29 cellular contexts compared by ENCODE assay signal in genomic region chr12:68761901-68762630, GRCh38. TPM values are rescaled to one million over a fixed set of nuclear protein-coding genes. Genes with fewer than 3 reads are reported as not detected.
DNase-seq lines count a peak whose midpoint lies in the region; ATAC-seq, FAIRE-seq and TF ChIP-seq lines count a peak whose summit lies in the region.
"Had no signal": no experiment of that assay in that cellular context is flagged by ENCODE, and none has a peak within 500 bp of the region (broad histone marks: within the 10 kb centered on the region; RNA-seq: fewer than 3 reads in every experiment).

No MANE protein-coding gene starts in this region.

- no peaks in the 10 kb centered on the region for H3K79me2 ChIP-seq in H1 (ENCODE audit: control insufficient read depth in 1 of 2, insufficient read depth in 2 of 2, low read length in 2 of 2)

- TF ChIP-seq RAD21 in H1 (IDR thresholded peaks at IDR 0.05 in 1 of 2, conservative IDR thresholded peaks at IDR 0.05 in 1 of 2; ENCODE audit: low read depth in 2 of 2, low read length in 2 of 2): no peak

- H3K56ac ChIP-seq in H1 (replicated peaks; ENCODE audit: insufficient read length, low read depth, low read length): no peak overlapping the region

- H3K23me2 ChIP-seq in H1 (ENCODE audit: low read depth, low read length): no peaks in the 10 kb centered on the region

- H4K20me1 ChIP-seq in H1 (replicated peaks in 1 of 2; ENCODE audit: control insufficient read depth in 1 of 2, insufficient read depth in 2 of 2, low read length in 2 of 2): peaks cover 0 to 2% of the 10 kb centered on the region in 2 experiments

- TF ChIP-seq POLR2A in H1 (IDR thresholded peaks at IDR 0.05; ENCODE audit: control extremely low read depth in 1 of 2, low read depth in 2 of 2, low read length in 2 of 2): no peak
- no peak for TF ChIP-seq POLR2A in spleen (IDR thresholded peaks at IDR 0.05)

- DNase-seq in CD4-positive, alpha-beta memory T cell: no peak
- DNase-seq in MG63 (peak; percentile 2), H1 (ENCODE audit: low read depth in 1 of 2, low spot score in 2 of 2) (no peak), spleen (peak; percentile 58)
- no peak for DNase-seq in stimulated activated CD8-positive, alpha-beta memory T cell treated with anti-CD3 and anti-CD28 coated beads, Interleukin-4, amount 100 ng/mL, for 48 hours
- DNase-seq: activated CD4-positive, alpha-beta T cell treated with anti-CD3 and anti-CD28 coated beads, Interleukin-2, amount 50 U/mL, for 48 hours; activated CD4-positive, CD25-positive, alpha-beta regulatory T cell treated with anti-CD3 and anti-CD28 coated beads, Interleukin-2, amount 50 U/mL, for 72 hours; activated CD8-positive, alpha-beta memory T cell treated with anti-CD3 and anti-CD28 coated beads, Interleukin-2, amount 50 U/mL, for 48 hours; Caco-2; colonic mucosa; DMS53; effector CD4-positive, alpha-beta T cell; GDM1; GM23248; hypothalamus; left colon; mesenchymal stem cell; NCI-H1105; NCI-H1930; NCI-H2171 treated with DMSO at 0.1 percent for 48 hours; NCI-H510A treated with DMSO at 0.1 percent for 48 hours; OCI-M1; right cardiac atrium; stimulated activated CD4-positive, alpha-beta T cell treated with anti-CD3 and anti-CD28 coated beads, Interleukin-2, amount 100 ng/mL, for 48 hours had no signal

- H3K4me1 ChIP-seq in CD4-positive, alpha-beta memory T cell (ENCODE audit: insufficient read depth, low read length): no peaks in the 10 kb centered on the region
- H3K4me1 ChIP-seq in H1 (replicated peaks in 1 of 4; ENCODE audit: control insufficient read depth in 3 of 4, insufficient read depth in 4 of 4, low read length in 3 of 4) (no peaks in the 10 kb centered on the region), spleen (no peaks in the 10 kb centered on the region)
- H3K4me1 ChIP-seq: ascending aorta, Caco-2, colonic mucosa, tibial nerve had no signal

- ATAC-seq in HG02870 (IDR thresholded peaks at IDR 0.05; ENCODE audit: unreplicated experiment): no peak
- ATAC-seq in GM18868 (IDR thresholded peaks at IDR 0.05; ENCODE audit: unreplicated experiment): no peak
- ATAC-seq: left colon had no signal

- H3K79me1 ChIP-seq in H1 (ENCODE audit: low read depth, low read length): no peaks in the 10 kb centered on the region

- CTCF ChIA-PET in CD4-positive, alpha-beta memory T cell (lab: Charles Lee; ENCODE audit: partially characterized antibody): no interaction called here
- CTCF ChIA-PET in H1 (lab: Charles Lee; ENCODE audit: partially characterized antibody): interaction anchor here (0.5 kb wide), 1 partner anchor 78 kb away, joined by 3 read pairs; no protein-coding TSS in a partner anchor

- H3K14ac ChIP-seq in H1 (ENCODE audit: insufficient read length): no peak overlapping the region

- H3K27me3 ChIP-seq in CD4-positive, alpha-beta memory T cell (ENCODE audit: insufficient read depth, low read length): no peaks in the 10 kb centered on the region
- H3K27me3 ChIP-seq in MG63 (no peaks in the 10 kb centered on the region), H1 (replicated peaks in 1 of 4; ENCODE audit: control insufficient read depth in 3 of 4, extremely low read depth in 1 of 4, insufficient read depth in 3 of 4, low read length in 3 of 4) (no peaks in the 10 kb centered on the region), spleen (replicated peaks in 1 of 7) (no peaks in the 10 kb centered on the region)
- H3K27me3 ChIP-seq: ascending aorta, colonic mucosa, tibial nerve had no signal

- H3K4ac ChIP-seq in H1 (replicated peaks; ENCODE audit: insufficient read length, low read depth, low read length): no peak overlapping the region

- H3K27ac ChIP-seq in CD4-positive, alpha-beta memory T cell (ENCODE audit: low read depth, low read length): no peak overlapping the region
- H3K27ac ChIP-seq in H1 (ENCODE audit: low read depth, low read length): no peak overlapping the region
- no peak overlapping the region for H3K27ac ChIP-seq in spleen
- H3K27ac ChIP-seq: ascending aorta, colonic mucosa, GM23248, tibial nerve had no signal

- WGBS in H1 (ENCODE audit: extremely low coverage in 1 of 2, insufficient coverage in 1 of 2, insufficient read length in 1 of 2, insufficient replicate concordance in 2 of 2, low coverage in 1 of 2, low lambda C conversion rate in 2 of 2, missing lambda C conversion rate in 1 of 2), 2 experiments: 89% methylated on average over 8 of the region's 8 CpGs; no CpG with 5 or more reads in 1 of the 2 experiments
- 86 to 93% (median 91%) methylated on average over 8 of the region's 8 CpGs for WGBS in spleen, 5 donors

- no peak overlapping the region for H2AK5ac ChIP-seq in H1 (ENCODE audit: low read depth, low read length)

- no peak overlapping the region for H3K4me2 ChIP-seq in H1 (ENCODE audit: insufficient read depth in 1 of 2, low read depth in 2 of 2, low read length in 2 of 2)

- H3K9ac ChIP-seq in H1 (replicated peaks in 1 of 4; ENCODE audit: extremely low read depth in 1 of 4, low read depth in 3 of 4, low read length in 3 of 4): no peak overlapping the region
- H3K9ac ChIP-seq: GM23248 had no signal

- no peak overlapping the region for H2BK15ac ChIP-seq in H1 (ENCODE audit: low read length)

- no peak overlapping the region for H3K18ac ChIP-seq in H1 (ENCODE audit: extremely low read depth, low read length)

- peaks cover 4% of the 10 kb centered on the region for H3K36me3 ChIP-seq in CD4-positive, alpha-beta memory T cell (ENCODE audit: insufficient read depth, low read length)
- H3K36me3 ChIP-seq in MG63 (peaks cover 6% of the 10 kb centered on the region), H1 (ENCODE audit: control insufficient read depth in 2 of 4, insufficient read depth in 4 of 4, low read length in 3 of 4) (peaks cover 0 to 18% (median under 1%) of the 10 kb centered on the region in 4 experiments; a peak in 3 of 8 replicates), spleen (peaks cover 0 to 99% (median 22%) of the 10 kb centered on the region in 6 donors)
- H3K36me3 ChIP-seq: colonic mucosa had no signal

- no peak for FAIRE-seq in H1 (lab: Jason Lieb, UNC)

- H3K4me3 Mint-ChIP-seq in CD4-positive, alpha-beta memory T cell: peak overlapping the region in 1 of 8 donors; percentile 2
- H3K4me3 Mint-ChIP-seq: activated naive CD8-positive, alpha-beta T cell had no signal

- H3K23ac ChIP-seq in H1 (ENCODE audit: insufficient read length): no peak overlapping the region

- no peak overlapping the region for H2AFZ ChIP-seq in H1 (ENCODE audit: low read length)
- H2AFZ ChIP-seq: GM23248 had no signal

- no peak overlapping the region for H2BK5ac ChIP-seq in H1 (ENCODE audit: low read depth, low read length)

- H3K9me3 ChIP-seq in CD4-positive, alpha-beta memory T cell (ENCODE audit: control insufficient read depth in 1 of 2, low read length in 2 of 2): no peaks in the 10 kb centered on the region
- no peaks in the 10 kb centered on the region for H3K9me3 ChIP-seq in MG63
- no peaks in the 10 kb centered on the region for H3K9me3 ChIP-seq in H1 (ENCODE audit: insufficient read depth in 2 of 2, low read depth in 1 of 2, low read length in 1 of 2)
- no peaks in the 10 kb centered on the region for H3K9me3 ChIP-seq in spleen
- H3K9me3 ChIP-seq: ascending aorta, Caco-2, colonic mucosa, tibial nerve had no signal

- peaks cover 42 to 57% of the 10 kb centered on the region in 2 donors for H3K36me3 Mint-ChIP-seq in CD4-positive, alpha-beta memory T cell

- H4K5ac ChIP-seq in H1 (ENCODE audit: insufficient read length, low read depth, low read length): no peak overlapping the region

- H4K91ac ChIP-seq in H1 (replicated peaks; ENCODE audit: insufficient read length, low read length): no peak overlapping the region

- H3K4me1 Mint-ChIP-seq in CD4-positive, alpha-beta memory T cell: no peaks in the 10 kb centered on the region

- TF ChIP-seq CTCF in H1 (IDR thresholded peaks at IDR 0.05; ENCODE audit: control extremely low read depth in 1 of 3, insufficient read depth in 1 of 3, low read depth in 1 of 3, low read length in 3 of 3) (no peak), spleen (IDR thresholded peaks at IDR 0.05 in 8 of 11, conservative IDR thresholded peaks at IDR 0.05 in 3 of 11) (no peak)

- no peaks in the 10 kb centered on the region for H3K9me3 Mint-ChIP-seq in CD4-positive, alpha-beta memory T cell

- no peak overlapping the region for H2BK12ac ChIP-seq in H1 (ENCODE audit: low read depth, low read length)

- H2BK20ac ChIP-seq in H1 (ENCODE audit: low read length): no peak overlapping the region

- H4K8ac ChIP-seq in H1 (ENCODE audit: extremely low read depth, insufficient read depth, low read length): peak overlapping the region; percentile 62; the same call in 1 of the 2 replicates

- peak overlapping the region in 4 of 7 donors; percentile 5 to 75 (median 22) for H3K27ac Mint-ChIP-seq in CD4-positive, alpha-beta memory T cell

- H3K4me3 ChIP-seq in CD4-positive, alpha-beta memory T cell (ENCODE audit: low read length in 2 of 2): no peak overlapping the region
- H3K4me3 ChIP-seq in MG63 (no peak overlapping the region), H1 (ENCODE audit: extremely low read depth in 1 of 4, insufficient read depth in 2 of 4, low read depth in 3 of 4, low read length in 4 of 4) (no peak overlapping the region), spleen (no peak overlapping the region)
- H3K4me3 ChIP-seq: ascending aorta, colonic mucosa, GM23248, tibial nerve had no signal

- H2BK120ac ChIP-seq in H1 (replicated peaks; ENCODE audit: low read depth, low read length): no peak overlapping the region

- TF ChIP-seq EP300 in H1 (IDR thresholded peaks at IDR 0.05; ENCODE audit: borderline replicate concordance in 1 of 2, low read depth in 2 of 2, low read length in 2 of 2): no peak

- POLR2A ChIA-PET in CD4-positive, alpha-beta memory T cell (lab: Charles Lee; ENCODE audit: partially characterized antibody): no interaction called here
- POLR2A ChIA-PET in H1 (lab: Charles Lee; ENCODE audit: partially characterized antibody): interaction anchor here (0.8 to 1.9 kb wide), 3 partner anchors 9 to 25 kb away, joined by 3 to 6 read pairs (median 3); no protein-coding TSS in a partner anchor

- intact Hi-C loops in CD4-positive, alpha-beta memory T cell (cut with micrococcal nuclease): no loop called here
- intact Hi-C loops in spleen (cut with DNase I; ENCODE audit: low total_unique reads): no loop called here

- no peaks in the 10 kb centered on the region for H3K27me3 Mint-ChIP-seq in CD4-positive, alpha-beta memory T cell
- H3K27me3 Mint-ChIP-seq: activated naive CD8-positive, alpha-beta T cell had no signal

RNA-seq across cellular contexts. Expression of gene SLC35E3, which starts 16.1 kb away (rescaled TPM):
- total RNA-seq in CD4-positive, alpha-beta memory T cell: 10 to 100 TPM in 1 of 2 experiments, 1 to 10 TPM in 1; 8.2 to 11.5 TPM
- polyA plus RNA-seq in CD4-positive, alpha-beta memory T cell: 1 to 10 TPM; 6.1 to 7.7 TPM
- total RNA-seq in MG63 (2014; rRNA removed; shearing (Covaris generic); ENCODE audit: low replicate concordance): 0.99 and 2.2 TPM in 2 replicates
- total RNA-seq in H1 (2021; fragmentation: NEBNext Ultra II Directional; extraction: Animal tissue kit (Norgen Biotek cat#: 25700)): 10.0 and 12.9 TPM in 2 replicates
- polyA plus RNA-seq in H1 (2011; rRNA removed) (9.7 and 10.9 TPM in 2 replicates), spleen (1 to 10 TPM; 4.8 to 5.7 (median 5.1) TPM)
- 6.7 TPM for polyA plus RNA-seq in H1 (2011; cell fraction: cytosol; rRNA removed)
- 4.9 TPM for polyA plus RNA-seq in H1 (2011; cell fraction: nucleus; rRNA removed)
- polyA plus RNA-seq in H1 (2012, experiment 1 of 2): 9.3 to 11.3 TPM (median 10.8 TPM) in 4 replicates
- polyA plus RNA-seq in H1 (2012, experiment 2 of 2): 1.8 TPM
- 9.0 TPM for polyA plus RNA-seq in H1 (2013, experiment 1 of 2)
- polyA plus RNA-seq in H1 (2013, experiment 2 of 2): 10.2 TPM
- 4.6 and 10.4 TPM in 2 replicates for polyA minus RNA-seq in H1 (2011; rRNA and poly(A)+ RNA removed)
- polyA minus RNA-seq in H1 (2011; cell fraction: cytosol; rRNA and poly(A)+ RNA removed): 8.2 TPM
- polyA minus RNA-seq in H1 (2011; cell fraction: nucleus; rRNA and poly(A)+ RNA removed): 2.9 TPM
- 10 to 100 TPM in 3 of 7 donors, 1 to 10 TPM in 4; 4.8 to 16.1 (median 7.8) TPM for total RNA-seq in spleen

RNA-seq across cellular contexts. Expression of gene MDM2, which starts 45.9 kb away (rescaled TPM):
- 100 to 1,000 TPM; 117 to 121 TPM for total RNA-seq in CD4-positive, alpha-beta memory T cell
- 10 to 100 TPM in 1 of 2 donors, 1 to 10 TPM in 1; 9.7 to 22.5 TPM for polyA plus RNA-seq in CD4-positive, alpha-beta memory T cell
- total RNA-seq in MG63 (2014; rRNA removed; shearing (Covaris generic); ENCODE audit: low replicate concordance): 17.4 and 38.3 TPM in 2 replicates
- total RNA-seq in H1 (2021; fragmentation: NEBNext Ultra II Directional; extraction: Animal tissue kit (Norgen Biotek cat#: 25700)): 115 and 134 TPM in 2 replicates
- 15.1 and 16.3 TPM in 2 replicates for polyA plus RNA-seq in H1 (2011; rRNA removed)
- polyA plus RNA-seq in H1 (2011; cell fraction: cytosol; rRNA removed): 19.6 TPM
- polyA plus RNA-seq in H1 (2011; cell fraction: nucleus; rRNA removed): 19.2 TPM
- polyA plus RNA-seq in H1 (2012, experiment 1 of 2): 19.4 to 58.6 TPM (median 26.0 TPM) in 4 replicates
- 2.7 TPM for polyA plus RNA-seq in H1 (2012, experiment 2 of 2)
- 67.8 TPM for polyA plus RNA-seq in H1 (2013, experiment 1 of 2)
- 62.5 TPM for polyA plus RNA-seq in H1 (2013, experiment 2 of 2)
- 74.4 and 85.2 TPM in 2 replicates for polyA minus RNA-seq in H1 (2011; rRNA and poly(A)+ RNA removed)
- polyA minus RNA-seq in H1 (2011; cell fraction: cytosol; rRNA and poly(A)+ RNA removed): 66.8 TPM
- 108 TPM for polyA minus RNA-seq in H1 (2011; cell fraction: nucleus; rRNA and poly(A)+ RNA removed)
- 100 to 1,000 TPM in 5 of 7 donors, 10 to 100 TPM in 2; 98.9 to 248 (median 125) TPM for total RNA-seq in spleen
- polyA plus RNA-seq in spleen: 10 to 100 TPM; 41.5 to 77.4 (median 52.7) TPM

Comparison
In these comparisons a context has a peak if more than half of its experiments do, and no peak if none do; other contexts are left out.
1. DNase-seq: peak in MG63 (single experiment) and spleen (single experiment); none in CD4-positive, alpha-beta memory T cell (0 of 5), H1 (0 of 2) and stimulated activated CD8-positive, alpha-beta memory T cell treated with anti-CD3 and anti-CD28 coated beads, Interleukin-4, amount 100 ng/mL, for 48 hours (single experiment).